18 cellular contexts compared by ENCODE assay signal in genomic region chr11:75820636-75821035, GRCh38. TPM values are rescaled to one million over a fixed set of nuclear protein-coding genes. Genes with fewer than 3 reads are reported as not detected.
DNase-seq lines count a peak whose midpoint lies in the region; ATAC-seq and TF ChIP-seq lines count a peak whose summit lies in the region.
"Had no signal": no experiment of that assay in that cellular context is flagged by ENCODE, and none has a peak within 500 bp of the region (broad histone marks: within the 10 kb centered on the region; RNA-seq: fewer than 3 reads in every experiment).

No MANE protein-coding gene starts in this region.

- no peaks in the 10 kb centered on the region for H3K27me3 ChIP-seq in Karpas-422 (ENCODE audit: low read length)
- no peaks in the 10 kb centered on the region for H3K27me3 ChIP-seq in Peyer's patch
- H3K27me3 ChIP-seq: upper lobe of right lung had no signal

- H3K9me3 ChIP-seq in Karpas-422 (ENCODE audit: low read length) (no peaks in the 10 kb centered on the region), Peyer's patch (no peaks in the 10 kb centered on the region)
- H3K9me3 ChIP-seq: psoas muscle, upper lobe of right lung had no signal

- ATAC-seq in esophagus mucosa (peak; percentile 47), omental fat pad (ENCODE audit: low FRiP score) (peak; percentile 75), GM18873 (IDR thresholded peaks at IDR 0.05; ENCODE audit: low FRiP score, unreplicated experiment) (no peak)
- ATAC-seq: activated T-cell treated with anti-CD3 and anti-CD28 coated beads, Interleukin-2, amount 50 U/mL, for 4 hours; natural killer cell treated with Interleukin-12 subunit alpha and Interleukin-12 subunit beta and Interleukin-15 and Interleukin-18, amount 100 ng/mL, for 72 hours; upper lobe of right lung had no signal

- peaks cover 73% of the 10 kb centered on the region for H3K4me1 ChIP-seq in Karpas-422 (ENCODE audit: low read length)
- peaks cover 0 to 41% (median 11%) of the 10 kb centered on the region in 4 donors for H3K4me1 ChIP-seq in Peyer's patch

- no peak for TF ChIP-seq POLR2A in Peyer's patch (IDR thresholded peaks at IDR 0.05)

- no peak overlapping the region for H3K4me3 ChIP-seq in Karpas-422 (ENCODE audit: low read length)
- H3K4me3 ChIP-seq in Peyer's patch, result no peak overlapping the region
- H3K4me3 ChIP-seq: lung, psoas muscle, upper lobe of right lung had no signal

- peak overlapping the region; percentile 41 for H3K27ac ChIP-seq in Karpas-422 (ENCODE audit: low read length)
- H3K27ac ChIP-seq in Peyer's patch, result no peak overlapping the region
- H3K27ac ChIP-seq: psoas muscle, upper lobe of right lung had no signal

- no peaks in the 10 kb centered on the region for H3K9me2 ChIP-seq in Karpas-422 (replicated peaks; ENCODE audit: insufficient read depth, low read length)

- H3K9ac ChIP-seq in Karpas-422 (ENCODE audit: low read length), result no peak overlapping the region

- no peak overlapping the region for H3K4me2 ChIP-seq in Karpas-422 (ENCODE audit: low read depth, low read length, poor library complexity, severe bottlenecking)

- peaks cover 96% of the 10 kb centered on the region for H3K79me2 ChIP-seq in Karpas-422 (ENCODE audit: low read length)

- H2AFZ ChIP-seq in Karpas-422 (ENCODE audit: low read length), result no peak overlapping the region

- in situ Hi-C loops in GM13977 (cut with MboI; ENCODE audit: low pct_unique_long_range_greater_than_20kb, low sequenced_read_pairs, unreplicated experiment), result no loop called here

- H4K20me1 ChIP-seq in Karpas-422 (ENCODE audit: insufficient read depth, low read depth, low read length), result no peaks in the 10 kb centered on the region

- DNase-seq in Karpas-422, result no peak
- peak; percentile 45 for DNase-seq in RPMI7951 (ENCODE audit: low read depth)
- no peak for DNase-seq in omental fat pad (ENCODE audit: low spot score)
- no peak for DNase-seq in GM13977 (ENCODE audit: low spot score)
- no peak for DNase-seq in Peyer's patch
- DNase-seq in occipital lobe (lab: John Stamatoyannopoulos, UW), result no peak
- DNase-seq: activated CD4-positive, alpha-beta T cell treated with anti-CD3 and anti-CD28 coated beads, Interleukin-2, amount 50 U/mL, for 48 hours; activated naive CD8-positive, alpha-beta T cell treated with anti-CD3 and anti-CD28 coated beads, Interleukin-2, amount 10 ng/mL, durations not matched to agents 7 days and 5 days; activated T-cell treated with anti-CD3 and anti-CD28 coated beads, Interleukin-2, amount 50 U/mL, for 4 hours; glutamatergic neuron; NCI-H1694; NCI-H446 treated with DMSO at 0.1 percent for 48 hours; psoas muscle; upper lobe of right lung had no signal

- TF ChIP-seq CTCF in omental fat pad (IDR thresholded peaks at IDR 0.05), result no peak
- TF ChIP-seq CTCF in GM13977 (IDR thresholded peaks at IDR 0.05; ENCODE audit: extremely low read depth, insufficient read depth, missing control alignments), result no peak
- TF ChIP-seq CTCF in Peyer's patch (IDR thresholded peaks at IDR 0.05), result no peak

- peaks cover 12% of the 10 kb centered on the region; the same call in 1 of the 2 replicates for H3K36me3 ChIP-seq in Karpas-422 (ENCODE audit: insufficient read depth, low read length)
- no peaks in the 10 kb centered on the region for H3K36me3 ChIP-seq in Peyer's patch
- H3K36me3 ChIP-seq: upper lobe of right lung had no signal

RNA-seq across cellular contexts. Expression of gene UVRAG, which starts 5.6 kb away (rescaled TPM):
- total RNA-seq in Karpas-422 (2014; rRNA removed; shearing (Covaris generic); ENCODE audit: low replicate concordance), result 35.4 and 52.7 TPM in 2 replicates
- 12.3 and 17.7 TPM in 2 replicates for total RNA-seq in RPMI7951 (2014; rRNA removed; shearing (Covaris generic))
- total RNA-seq in esophagus mucosa, result 8.8 TPM
- 10 to 100 TPM; 39.6 to 72.9 (median 61.5) TPM for total RNA-seq in omental fat pad
- total RNA-seq in Peyer's patch, result 10 to 100 TPM; 13.8 to 64.4 (median 22.1) TPM
- 38.1 TPM for total RNA-seq in occipital lobe

RNA-seq across cellular contexts. Expression of gene DGAT2, which starts 52.1 kb away (rescaled TPM):
- total RNA-seq in Karpas-422 (2014; rRNA removed; shearing (Covaris generic); ENCODE audit: low replicate concordance), result 1.9 and 3.7 TPM in 2 replicates
- 2.4 TPM in 2 replicates for total RNA-seq in RPMI7951 (2014; rRNA removed; shearing (Covaris generic))
- total RNA-seq in esophagus mucosa (12.4 TPM), omental fat pad (100 to 1,000 TPM in 3 of 4 donors, 10 to 100 TPM in 1; 67.7 to 663 (median 270) TPM), Peyer's patch (1 to 10 TPM; 2.4 to 7.7 (median 4.5) TPM), occipital lobe (4.4 TPM)
